14 cellular contexts compared by ENCODE assay signal in genomic region chr22:26546282-26546681, GRCh38. TPM values are rescaled to one million over a fixed set of nuclear protein-coding genes. Genes with fewer than 3 reads are reported as not detected.
DNase-seq lines count a peak whose midpoint lies in the region; ATAC-seq and TF ChIP-seq lines count a peak whose summit lies in the region.
"Had no signal": no experiment of that assay in that cellular context is flagged by ENCODE, and none has a peak within 500 bp of the region (broad histone marks: within the 10 kb centered on the region; RNA-seq: fewer than 3 reads in every experiment).

No MANE protein-coding gene starts in this region.

- H3K27ac ChIP-seq in CD8-positive, alpha-beta T cell (ENCODE audit: low read depth, low read length) = no peak overlapping the region
- H3K27ac ChIP-seq: suprapubic skin had no signal

- no peaks in the 10 kb centered on the region for H3K27me3 ChIP-seq in CD8-positive, alpha-beta T cell (ENCODE audit: insufficient read depth, low read length)
- H3K27me3 ChIP-seq: body of pancreas, suprapubic skin had no signal

- H3K36me3 Mint-ChIP-seq in CD8-positive, alpha-beta T cell = peaks cover 65% of the 10 kb centered on the region
- H3K36me3 Mint-ChIP-seq in IgD-negative memory B cell (peaks cover 5% of the 10 kb centered on the region), brain (no peaks in the 10 kb centered on the region), mesothelial cell of epicardium (peaks cover 2% of the 10 kb centered on the region)

- POLR2A ChIA-PET in CD8-positive, alpha-beta T cell (lab: Charles Lee) = interaction anchor here (1.0 to 1.5 kb wide), 3 partner anchors 10 to 32 kb away, joined by 3 to 4 read pairs (median 3); no protein-coding TSS in a partner anchor

- no peak for DNase-seq in CD8-positive, alpha-beta T cell
- DNase-seq in mesothelial cell of epicardium (ENCODE audit: low spot score in 2 of 2, unreplicated experiment in 2 of 2) (no peak), GM10266 (ENCODE audit: extremely low spot score) (no peak)
- DNase-seq in stimulated activated CD4-positive, alpha-beta T cell treated with anti-CD3 and anti-CD28 coated beads, Interleukin-2, amount 100 ng/mL, for 48 hours = no peak
- DNase-seq: body of pancreas, COR-L47, kidney glomerular epithelial cell, NCI-H774, SIG-M5 had no signal

- H3K27ac Mint-ChIP-seq in CD8-positive, alpha-beta T cell = peak overlapping the region; percentile 84
- H3K27ac Mint-ChIP-seq in IgD-negative memory B cell (peak overlapping the region in 2 of 3 donors; percentile 29 to 60), brain (peak overlapping the region in 3 of 5 experiments; percentile 54 to 72 (median 55)), mesothelial cell of epicardium (peak overlapping the region; percentile 5)
- H3K27ac Mint-ChIP-seq: nephron had no signal

- no peaks in the 10 kb centered on the region for H3K9me3 ChIP-seq in CD8-positive, alpha-beta T cell (ENCODE audit: low read length)
- H3K9me3 ChIP-seq: body of pancreas, suprapubic skin had no signal

- H3K4me3 ChIP-seq in CD8-positive, alpha-beta T cell (ENCODE audit: low read depth, low read length) = no peak overlapping the region
- H3K4me3 ChIP-seq: body of pancreas, suprapubic skin had no signal

- ATAC-seq in CD8-positive, alpha-beta T cell = no peak
- no peak for ATAC-seq in GM18867 (IDR thresholded peaks at IDR 0.05; ENCODE audit: unreplicated experiment)
- ATAC-seq: body of pancreas had no signal

- CTCF ChIA-PET in CD8-positive, alpha-beta T cell (lab: Charles Lee) = no interaction called here

- H3K4me1 Mint-ChIP-seq in CD8-positive, alpha-beta T cell (ENCODE audit: low read depth) = peaks cover 49% of the 10 kb centered on the region
- H3K4me1 Mint-ChIP-seq in IgD-negative memory B cell (peaks cover 4 to 11% (median 10%) of the 10 kb centered on the region in 3 donors), brain (peaks cover 16% of the 10 kb centered on the region), mesothelial cell of epicardium (peaks cover 5% of the 10 kb centered on the region)

- no peak overlapping the region for H3K4me3 Mint-ChIP-seq in CD8-positive, alpha-beta T cell
- no peak overlapping the region for H3K4me3 Mint-ChIP-seq in IgD-negative memory B cell
- H3K4me3 Mint-ChIP-seq in brain = peak overlapping the region in 1 of 5 experiments; percentile 6
- H3K4me3 Mint-ChIP-seq in mesothelial cell of epicardium = no peak overlapping the region
- H3K4me3 Mint-ChIP-seq: nephron had no signal

- peaks cover 4% of the 10 kb centered on the region for H3K36me3 ChIP-seq in CD8-positive, alpha-beta T cell (ENCODE audit: insufficient read depth, low read length)

- H3K27me3 Mint-ChIP-seq in CD8-positive, alpha-beta T cell (ENCODE audit: low read depth) = no peaks in the 10 kb centered on the region
- no peaks in the 10 kb centered on the region for H3K27me3 Mint-ChIP-seq in IgD-negative memory B cell
- peaks cover 3% of the 10 kb centered on the region for H3K27me3 Mint-ChIP-seq in brain
- no peaks in the 10 kb centered on the region for H3K27me3 Mint-ChIP-seq in mesothelial cell of epicardium (ENCODE audit: low read depth)

- peaks cover 36% of the 10 kb centered on the region for H3K4me1 ChIP-seq in CD8-positive, alpha-beta T cell (ENCODE audit: insufficient read depth, low read length)

- H3K9me3 Mint-ChIP-seq in CD8-positive, alpha-beta T cell = no peaks in the 10 kb centered on the region
- H3K9me3 Mint-ChIP-seq in IgD-negative memory B cell = no peaks in the 10 kb centered on the region
- no peaks in the 10 kb centered on the region for H3K9me3 Mint-ChIP-seq in brain
- H3K9me3 Mint-ChIP-seq in mesothelial cell of epicardium = no peaks in the 10 kb centered on the region
- H3K9me3 Mint-ChIP-seq: nephron had no signal

- TF ChIP-seq CTCF in CD8-positive, alpha-beta T cell (IDR thresholded peaks at IDR 0.05) = no peak
- TF ChIP-seq CTCF in brain (conservative IDR thresholded peaks at IDR 0.05) (no peak), mesothelial cell of epicardium (IDR thresholded peaks at IDR 0.05; ENCODE audit: unreplicated experiment) (no peak), GM10266 (IDR thresholded peaks at IDR 0.05; ENCODE audit: control insufficient read depth, insufficient read depth, low read depth, missing control alignments) (no peak)

- intact Hi-C loops in CD8-positive, alpha-beta T cell (cut with DNase I, micrococcal nuclease) = no loop called here

RNA-seq across cellular contexts. Expression of gene TFIP11, which starts 34.0 kb away (rescaled TPM):
- total RNA-seq in CD8-positive, alpha-beta T cell = 100 to 1,000 TPM; 138 to 142 TPM
- 32.3 TPM for polyA plus RNA-seq in IgD-negative memory B cell
- polyA plus RNA-seq in brain (ENCODE audit: insufficient read depth, low read depth, low replicate concordance) = 24.2 TPM
- total RNA-seq in mesothelial cell of epicardium = 36.4 to 39.3 TPM (median 37.9 TPM) in 3 replicates

RNA-seq across cellular contexts. Expression of gene TPST2, which starts 43.6 kb away (rescaled TPM):
- 10 to 100 TPM; 24.3 to 26.3 TPM for total RNA-seq in CD8-positive, alpha-beta T cell
- 34.7 TPM for polyA plus RNA-seq in IgD-negative memory B cell
- polyA plus RNA-seq in brain (ENCODE audit: insufficient read depth, low read depth, low replicate concordance) = 16.1 TPM
- total RNA-seq in mesothelial cell of epicardium = 17.2 to 19.4 TPM (median 18.5 TPM) in 3 replicates

Comparison
In these comparisons a context has a peak if more than half of its experiments do, and no peak if none do; other contexts are left out.
1. H3K27ac Mint-ChIP-seq: peak in every context shown above with its lines; median percentile 84 in CD8-positive, alpha-beta T cell; 55 in brain; 44 in IgD-negative memory B cell; 5 in mesothelial cell of epicardium.